12 cellular contexts compared by ENCODE assay signal in genomic region chr12:2963154-2963759, GRCh38. TPM values are rescaled to one million over a fixed set of nuclear protein-coding genes. Genes with fewer than 3 reads are reported as not detected.
A peak's percentile ranks its signal among the peaks of the same experiment; 100 is the strongest.
DNase-seq lines count a peak whose midpoint lies in the region; ATAC-seq and TF ChIP-seq lines count a peak whose summit lies in the region.
"Had no signal": no experiment of that assay in that cellular context is flagged by ENCODE, and none has a peak within 500 bp of the region (broad histone marks: within the 10 kb centered on the region; RNA-seq: fewer than 3 reads in every experiment).

No MANE protein-coding gene starts in this region.

- peak overlapping the region; percentile 91 for H3K27ac Mint-ChIP-seq in endodermal cell
- H3K27ac Mint-ChIP-seq: CD4-positive, alpha-beta memory T cell had no signal

- DNase-seq in NCI-H2171 treated with DMSO at 0.1 percent for 48 hours (lab: John Stamatoyannopoulos, UW) (peak; percentile 34), endodermal cell (peak; percentile 83), right lobe of liver (no peak), stomach (no peak), T1000 (lab: John Stamatoyannopoulos, UW) (no peak), caudate nucleus (lab: John Stamatoyannopoulos, UW) (no peak)
- DNase-seq: CD4-positive, alpha-beta memory T cell; effector CD4-positive, alpha-beta T cell; SHP77 treated with DMSO at 0.1 percent for 48 hours had no signal

- intact Hi-C loops in right lobe of liver (cut with DNase I): no loop called here
- intact Hi-C loops in stomach (cut with DNase I; ENCODE audit: low total_unique reads): no loop called here

- H3K4me3 ChIP-seq in endodermal cell (ENCODE audit: low read length) (peak overlapping the region; percentile 38), right lobe of liver (no peak overlapping the region), stomach (no peak overlapping the region)

- H3K36me3 ChIP-seq in endodermal cell (ENCODE audit: control insufficient read depth, insufficient read depth, low read length) (peaks cover 17% of the 10 kb centered on the region), right lobe of liver (no peaks in the 10 kb centered on the region), stomach (no peaks in the 10 kb centered on the region)

- TF ChIP-seq POLR2A in right lobe of liver (IDR thresholded peaks at IDR 0.05) (no peak), stomach (IDR thresholded peaks at IDR 0.05) (no peak)

- H3K9ac ChIP-seq in endodermal cell (ENCODE audit: extremely low read depth, low read length, poor library complexity, severe bottlenecking): no peak overlapping the region
- H3K9ac ChIP-seq: KMS-11 had no signal

- H3K27me3 Mint-ChIP-seq in endodermal cell (ENCODE audit: insufficient read depth): peaks cover 12% of the 10 kb centered on the region

- H3K4me3 Mint-ChIP-seq in endodermal cell: peak overlapping the region; percentile 45
- H3K4me3 Mint-ChIP-seq: CD4-positive, alpha-beta memory T cell had no signal

- WGBS in endodermal cell (ENCODE audit: insufficient coverage in 1 of 2, insufficient read length in 1 of 2), 2 experiments: 45 to 64% methylated on average over 5 to 9 of the region's 9 CpGs
- 44% methylated on average over 7 of the region's 9 CpGs for WGBS in right lobe of liver (ENCODE audit: insufficient coverage, low coverage, low lambda C conversion rate, missing lambda C conversion rate)
- WGBS in stomach, 5 donors: 62 to 77% (median 72%) methylated on average over 9 of the region's 9 CpGs

- H3K27me3 ChIP-seq in endodermal cell (ENCODE audit: control insufficient read depth, insufficient read depth, low read length, poor library complexity, severe bottlenecking) (no peaks in the 10 kb centered on the region), right lobe of liver (no peaks in the 10 kb centered on the region), stomach (peaks cover 0 to 55% (median 0%) of the 10 kb centered on the region in 3 donors)

- H3K36me3 Mint-ChIP-seq in endodermal cell (ENCODE audit: low read depth): peaks cover 26% of the 10 kb centered on the region
- H3K36me3 Mint-ChIP-seq: CD4-positive, alpha-beta memory T cell had no signal

- no peaks in the 10 kb centered on the region for H3K9me3 Mint-ChIP-seq in endodermal cell
- H3K9me3 Mint-ChIP-seq: CD4-positive, alpha-beta memory T cell had no signal

- H3K27ac ChIP-seq in endodermal cell (ENCODE audit: low read depth, low read length) (no peak overlapping the region), right lobe of liver (no peak overlapping the region), stomach (peak overlapping the region in 4 of 5 donors; percentile 19 to 47 (median 36)), caudate nucleus (ENCODE audit: low read depth, low read length) (no peak overlapping the region)
- H3K27ac ChIP-seq: KMS-11 had no signal

- H3K4me1 ChIP-seq in endodermal cell (ENCODE audit: control insufficient read depth, insufficient read depth, low read length): no peaks in the 10 kb centered on the region
- peaks cover 0 to 7% (median 0%) of the 10 kb centered on the region in 4 donors for H3K4me1 ChIP-seq in right lobe of liver
- peaks cover 7 to 34% (median 22%) of the 10 kb centered on the region in 4 donors for H3K4me1 ChIP-seq in stomach

- TF ChIP-seq EP300 in stomach (IDR thresholded peaks at IDR 0.05): no peak

- TF ChIP-seq CTCF in endodermal cell (conservative IDR thresholded peaks at IDR 0.05): no peak
- no peak for TF ChIP-seq CTCF in right lobe of liver (IDR thresholded peaks at IDR 0.05)
- no peak for TF ChIP-seq CTCF in stomach (IDR thresholded peaks at IDR 0.05)

- H3K9me3 ChIP-seq in endodermal cell (ENCODE audit: control insufficient read depth, low read length) (no peaks in the 10 kb centered on the region), right lobe of liver (no peaks in the 10 kb centered on the region), stomach (no peaks in the 10 kb centered on the region)

- ATAC-seq in right lobe of liver (peak; percentile 14 to 66 (median 17)), GM18519 (IDR thresholded peaks at IDR 0.05; ENCODE audit: low FRiP score, unreplicated experiment) (no peak), HG03095 (IDR thresholded peaks at IDR 0.05; ENCODE audit: unreplicated experiment) (no peak)

- peaks cover 34% of the 10 kb centered on the region for H3K4me1 Mint-ChIP-seq in endodermal cell

RNA-seq across cellular contexts. Expression of gene TEAD4, which starts 4.1 kb away (rescaled TPM):
- total RNA-seq in endodermal cell (10 to 100 TPM; 35.7 to 82.5 TPM), right lobe of liver (1 to 10 TPM in 4 of 6 experiments, under 1 TPM in 2; 0.81 to 8.5 (median 3.0) TPM), stomach (1 to 10 TPM in 3 of 5 donors, not detected in 2; 7.9 to 8.4 (median 8.3) TPM)
- 18.6 TPM for polyA plus RNA-seq in endodermal cell (2013, experiment 1 of 2)
- polyA plus RNA-seq in endodermal cell (2013, experiment 2 of 2): 17.4 TPM
- 10 to 100 TPM in 1 of 3 donors, 1 to 10 TPM in 2; 5.7 to 10.6 (median 9.2) TPM for polyA plus RNA-seq in stomach
- total RNA-seq: CD4-positive, alpha-beta memory T cell had no signal
- polyA plus RNA-seq: CD4-positive, alpha-beta memory T cell had no signal

Comparison
In these comparisons a context has a peak if more than half of its experiments do, and no peak if none do; other contexts are left out.
1. DNase-seq: peak in NCI-H2171 treated with DMSO at 0.1 percent for 48 hours (single experiment) and endodermal cell (single experiment); none in right lobe of liver (0 of 3), stomach (single experiment), T1000 (single experiment) and caudate nucleus (0 of 61).
2. H3K27ac ChIP-seq: peak in stomach (4 of 5); none in endodermal cell (single experiment), right lobe of liver (0 of 3) and caudate nucleus (single experiment).
3. ATAC-seq: peak in right lobe of liver (4 of 4); none in GM18519 (single experiment) and HG03095 (single experiment).